In the genomic region with DNA sequence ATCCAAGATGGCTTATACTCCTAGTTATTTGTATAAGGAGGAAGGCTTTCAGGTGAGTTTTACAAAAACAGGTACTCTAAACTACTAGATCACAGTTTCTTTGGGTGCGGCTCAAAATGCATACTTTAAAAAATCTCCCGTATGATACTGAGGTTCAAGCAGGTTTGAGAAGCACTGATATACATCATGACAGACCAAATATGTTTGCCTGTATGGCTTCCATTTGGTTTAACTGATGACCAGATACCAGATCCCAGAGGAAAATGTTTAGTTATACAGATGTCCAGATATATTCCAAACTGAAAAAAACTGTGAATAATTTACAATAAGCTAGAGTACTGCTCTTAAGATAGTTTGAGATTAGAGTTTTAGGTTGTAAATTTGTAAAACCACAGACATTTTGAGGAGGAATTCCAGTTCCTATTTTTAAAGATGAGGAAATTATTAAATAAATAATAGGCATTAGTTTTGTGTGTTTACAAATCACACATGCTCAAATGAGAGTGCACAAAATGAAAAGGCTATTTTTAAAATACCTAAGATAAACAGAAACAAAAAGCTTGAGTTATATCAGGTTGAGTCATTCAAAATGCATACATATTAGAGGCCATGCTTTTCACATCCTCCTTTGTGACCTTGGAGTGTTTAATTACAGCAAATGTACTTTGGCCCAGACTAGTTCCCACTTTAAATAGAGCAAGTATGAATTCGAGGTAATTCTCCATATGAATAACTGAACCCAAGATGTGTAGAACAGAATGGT, we compare ENCODE assay signal across 1 cellular context.
TF ChIP-seq lines count a peak whose summit lies in the region.

No MANE protein-coding gene starts in this region.

TF ChIP-seq in HepG2, 621 proteins besides CTCF, POLR2A, EP300 and RAD21 (continued from another document):
- TF ChIP-seq, protein P1, sequence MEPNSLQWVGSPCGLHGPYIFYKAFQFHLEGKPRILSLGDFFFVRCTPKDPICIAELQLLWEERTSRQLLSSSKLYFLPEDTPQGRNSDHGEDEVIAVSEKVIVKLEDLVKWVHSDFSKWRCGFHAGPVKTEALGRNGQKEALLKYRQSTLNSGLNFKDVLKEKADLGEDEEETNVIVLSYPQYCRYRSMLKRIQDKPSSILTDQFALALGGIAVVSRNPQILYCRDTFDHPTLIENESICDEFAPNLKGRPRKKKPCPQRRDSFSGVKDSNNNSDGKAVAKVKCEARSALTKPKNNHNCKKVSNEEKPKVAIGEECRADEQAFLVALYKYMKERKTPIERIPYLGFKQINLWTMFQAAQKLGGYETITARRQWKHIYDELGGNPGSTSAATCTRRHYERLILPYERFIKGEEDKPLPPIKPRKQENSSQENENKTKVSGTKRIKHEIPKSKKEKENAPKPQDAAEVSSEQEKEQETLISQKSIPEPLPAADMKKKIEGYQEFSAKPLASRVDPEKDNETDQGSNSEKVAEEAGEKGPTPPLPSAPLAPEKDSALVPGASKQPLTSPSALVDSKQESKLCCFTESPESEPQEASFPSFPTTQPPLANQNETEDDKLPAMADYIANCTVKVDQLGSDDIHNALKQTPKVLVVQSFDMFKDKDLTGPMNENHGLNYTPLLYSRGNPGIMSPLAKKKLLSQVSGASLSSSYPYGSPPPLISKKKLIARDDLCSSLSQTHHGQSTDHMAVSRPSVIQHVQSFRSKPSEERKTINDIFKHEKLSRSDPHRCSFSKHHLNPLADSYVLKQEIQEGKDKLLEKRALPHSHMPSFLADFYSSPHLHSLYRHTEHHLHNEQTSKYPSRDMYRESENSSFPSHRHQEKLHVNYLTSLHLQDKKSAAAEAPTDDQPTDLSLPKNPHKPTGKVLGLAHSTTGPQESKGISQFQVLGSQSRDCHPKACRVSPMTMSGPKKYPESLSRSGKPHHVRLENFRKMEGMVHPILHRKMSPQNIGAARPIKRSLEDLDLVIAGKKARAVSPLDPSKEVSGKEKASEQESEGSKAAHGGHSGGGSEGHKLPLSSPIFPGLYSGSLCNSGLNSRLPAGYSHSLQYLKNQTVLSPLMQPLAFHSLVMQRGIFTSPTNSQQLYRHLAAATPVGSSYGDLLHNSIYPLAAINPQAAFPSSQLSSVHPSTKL (CRISPR knock-in tag; IDR thresholded peaks at IDR 0.05), result peak; percentile 48; the same call in 1 of the 2 replicates
- no peak for TF ChIP-seq SETDB1 (CRISPR knock-in tag; IDR thresholded peaks at IDR 0.05; ENCODE audit: borderline replicate concordance)
- TF ChIP-seq TP53 (CRISPR knock-in tag; conservative IDR thresholded peaks at IDR 0.05), result no peak
- TF ChIP-seq, protein P2, sequence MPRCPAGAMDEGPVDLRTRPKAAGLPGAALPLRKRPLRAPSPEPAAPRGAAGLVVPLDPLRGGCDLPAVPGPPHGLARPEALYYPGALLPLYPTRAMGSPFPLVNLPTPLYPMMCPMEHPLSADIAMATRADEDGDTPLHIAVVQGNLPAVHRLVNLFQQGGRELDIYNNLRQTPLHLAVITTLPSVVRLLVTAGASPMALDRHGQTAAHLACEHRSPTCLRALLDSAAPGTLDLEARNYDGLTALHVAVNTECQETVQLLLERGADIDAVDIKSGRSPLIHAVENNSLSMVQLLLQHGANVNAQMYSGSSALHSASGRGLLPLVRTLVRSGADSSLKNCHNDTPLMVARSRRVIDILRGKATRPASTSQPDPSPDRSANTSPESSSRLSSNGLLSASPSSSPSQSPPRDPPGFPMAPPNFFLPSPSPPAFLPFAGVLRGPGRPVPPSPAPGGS (CRISPR knock-in tag; IDR thresholded peaks at IDR 0.05), result no peak
- TF ChIP-seq SIN3A (IDR thresholded peaks at IDR 0.05; ENCODE audit: borderline replicate concordance, low read depth, low read length), result no peak
- TF ChIP-seq SOX13 (IDR thresholded peaks at IDR 0.05), result no peak
- no peak for TF ChIP-seq SOX13 (CRISPR knock-in tag; conservative IDR thresholded peaks at IDR 0.05 in 1 of 2, IDR thresholded peaks at IDR 0.05 in 1 of 2)
- no peak for TF ChIP-seq HNRNPL (IDR thresholded peaks at IDR 0.05; ENCODE audit: low read depth, low read length)
- TF ChIP-seq NFRKB (IDR thresholded peaks at IDR 0.05), result no peak
- no peak for TF ChIP-seq PAX8 (CRISPR knock-in tag; IDR thresholded peaks at IDR 0.05; ENCODE audit: borderline replicate concordance)
- TF ChIP-seq, protein P3, sequence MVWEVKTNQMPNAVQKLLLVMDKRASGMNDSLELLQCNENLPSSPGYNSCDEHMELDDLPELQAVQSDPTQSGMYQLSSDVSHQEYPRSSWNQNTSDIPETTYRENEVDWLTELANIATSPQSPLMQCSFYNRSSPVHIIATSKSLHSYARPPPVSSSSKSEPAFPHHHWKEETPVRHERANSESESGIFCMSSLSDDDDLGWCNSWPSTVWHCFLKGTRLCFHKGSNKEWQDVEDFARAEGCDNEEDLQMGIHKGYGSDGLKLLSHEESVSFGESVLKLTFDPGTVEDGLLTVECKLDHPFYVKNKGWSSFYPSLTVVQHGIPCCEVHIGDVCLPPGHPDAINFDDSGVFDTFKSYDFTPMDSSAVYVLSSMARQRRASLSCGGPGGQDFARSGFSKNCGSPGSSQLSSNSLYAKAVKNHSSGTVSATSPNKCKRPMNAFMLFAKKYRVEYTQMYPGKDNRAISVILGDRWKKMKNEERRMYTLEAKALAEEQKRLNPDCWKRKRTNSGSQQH (CRISPR knock-in tag; IDR thresholded peaks at IDR 0.05; ENCODE audit: low read depth), result no peak
- TF ChIP-seq, protein P4, sequence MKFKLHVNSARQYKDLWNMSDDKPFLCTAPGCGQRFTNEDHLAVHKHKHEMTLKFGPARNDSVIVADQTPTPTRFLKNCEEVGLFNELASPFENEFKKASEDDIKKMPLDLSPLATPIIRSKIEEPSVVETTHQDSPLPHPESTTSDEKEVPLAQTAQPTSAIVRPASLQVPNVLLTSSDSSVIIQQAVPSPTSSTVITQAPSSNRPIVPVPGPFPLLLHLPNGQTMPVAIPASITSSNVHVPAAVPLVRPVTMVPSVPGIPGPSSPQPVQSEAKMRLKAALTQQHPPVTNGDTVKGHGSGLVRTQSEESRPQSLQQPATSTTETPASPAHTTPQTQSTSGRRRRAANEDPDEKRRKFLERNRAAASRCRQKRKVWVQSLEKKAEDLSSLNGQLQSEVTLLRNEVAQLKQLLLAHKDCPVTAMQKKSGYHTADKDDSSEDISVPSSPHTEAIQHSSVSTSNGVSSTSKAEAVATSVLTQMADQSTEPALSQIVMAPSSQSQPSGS (CRISPR knock-in tag; IDR thresholded peaks at IDR 0.05), result no peak
- no peak for TF ChIP-seq FOSL2 (CRISPR knock-in tag; IDR thresholded peaks at IDR 0.05)
- TF ChIP-seq, protein P5, sequence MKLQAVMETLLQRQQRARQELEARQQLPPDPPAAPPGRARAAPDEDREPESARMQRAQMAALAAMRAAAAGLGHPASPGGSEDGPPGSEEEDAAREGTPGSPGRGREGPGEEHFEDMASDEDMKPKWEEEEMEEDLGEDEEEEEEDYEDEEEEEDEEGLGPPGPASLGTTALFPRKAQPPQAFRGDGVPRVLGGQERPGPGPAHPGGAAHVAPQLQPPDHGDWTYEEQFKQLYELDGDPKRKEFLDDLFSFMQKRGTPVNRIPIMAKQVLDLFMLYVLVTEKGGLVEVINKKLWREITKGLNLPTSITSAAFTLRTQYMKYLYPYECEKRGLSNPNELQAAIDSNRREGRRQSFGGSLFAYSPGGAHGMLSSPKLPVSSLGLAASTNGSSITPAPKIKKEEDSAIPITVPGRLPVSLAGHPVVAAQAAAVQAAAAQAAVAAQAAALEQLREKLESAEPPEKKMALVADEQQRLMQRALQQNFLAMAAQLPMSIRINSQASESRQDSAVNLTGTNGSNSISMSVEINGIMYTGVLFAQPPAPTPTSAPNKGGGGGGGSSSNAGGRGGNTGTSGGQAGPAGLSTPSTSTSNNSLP (IDR thresholded peaks at IDR 0.05; ENCODE audit: low read depth, low read length), result 0 out of 2 replicates have a peak, but pooled peaks have one; percentile 28
